In the genomic region with DNA sequence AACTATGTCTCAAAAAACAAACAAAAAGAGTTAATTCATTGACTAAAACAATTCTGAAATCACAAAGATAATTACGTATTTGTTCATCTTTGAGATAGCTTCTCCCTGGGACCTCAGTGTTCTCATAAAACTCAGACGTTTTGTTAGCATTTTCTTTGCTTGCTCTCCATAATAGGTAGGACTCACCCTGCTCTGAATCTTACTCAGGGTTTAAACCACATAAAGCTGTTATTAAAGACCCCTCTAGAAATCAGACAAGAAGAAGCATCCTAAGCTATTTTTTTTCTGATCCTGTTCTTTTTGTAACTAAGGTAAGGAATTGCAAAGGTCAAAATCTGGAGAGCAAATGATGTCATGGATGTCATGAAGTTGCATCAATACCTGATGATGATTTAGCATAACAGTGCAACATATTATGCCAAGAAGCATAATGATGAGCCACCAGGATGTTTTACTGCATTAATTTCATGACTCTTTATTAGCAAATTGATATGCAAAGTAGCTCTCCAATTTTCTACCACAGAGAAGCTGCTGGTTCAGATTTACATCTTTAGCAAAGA, we compare ENCODE assay signal across 1 cellular context.
TF ChIP-seq lines count a peak whose summit lies in the region.

No MANE protein-coding gene starts in this region.

TF ChIP-seq in K562, 482 proteins besides CTCF, POLR2A, EP300 and RAD21 (continued from another document and continues in another):
- TF ChIP-seq VEZF1 (CRISPR knock-in tag; IDR thresholded peaks at IDR 0.05) (0 out of 2 replicates have a peak, but pooled peaks have one; percentile 18), JUND (IDR thresholded peaks at IDR 0.05; ENCODE audit: borderline replicate concordance, low read depth, low read length) (peak; percentile 83), JUND (tag; IDR thresholded peaks at IDR 0.05; ENCODE audit: borderline replicate concordance, low read depth, low read length) (peak; percentile 68; the same call in 2 of the 3 replicates), POU5F1 (IDR thresholded peaks at IDR 0.05; ENCODE audit: borderline replicate concordance, low read depth, low read length, partially characterized antibody) (no peak), STAG1 (CRISPR knock-in tag; IDR thresholded peaks at IDR 0.05; ENCODE audit: borderline replicate concordance) (no peak), CEBPG (CRISPR knock-in tag; IDR thresholded peaks at IDR 0.05) (peak; percentile 90), CEBPG (tag; conservative IDR thresholded peaks at IDR 0.05 in 1 of 2, IDR thresholded peaks at IDR 0.05 in 1 of 2) (peak; percentile 74 to 93), ZNF512 (tag; IDR thresholded peaks at IDR 0.05) (no peak), MEIS2 (IDR thresholded peaks at IDR 0.05; ENCODE audit: partially characterized antibody) (peak; percentile 53), BHLHE40 (IDR thresholded peaks at IDR 0.05; ENCODE audit: low read length) (no peak), SMARCE1 (IDR thresholded peaks at IDR 0.05) (no peak), NONO (IDR thresholded peaks at IDR 0.05; ENCODE audit: low read depth in 2 of 2, low read length in 1 of 2) (no peak), ZNF436 (CRISPR knock-in tag; IDR thresholded peaks at IDR 0.05) (no peak), MCM3 (IDR thresholded peaks at IDR 0.05) (no peak), ZNF316 (IDR thresholded peaks at IDR 0.05) (peak; percentile 71; the same call in 1 of the 2 replicates), HDAC8 (tag; IDR thresholded peaks at IDR 0.05) (peak; percentile 28; the same call in 1 of the 2 replicates), HLTF (IDR thresholded peaks at IDR 0.05) (no peak), ZNF121 (CRISPR knock-in tag; conservative IDR thresholded peaks at IDR 0.05) (no peak), NR2C2 (CRISPR knock-in tag; IDR thresholded peaks at IDR 0.05) (no peak), NR2C2 (tag; IDR thresholded peaks at IDR 0.05) (peak; percentile 66; the same call in 1 of the 2 replicates), ZHX1 (conservative IDR thresholded peaks at IDR 0.05; ENCODE audit: low read length) (no peak), KDM5B (IDR thresholded peaks at IDR 0.05; ENCODE audit: insufficient replicate concordance, low read depth, low read length) (no peak), SMARCA4 (IDR thresholded peaks at IDR 0.05) (peak; percentile 47; the same call in 1 of the 2 replicates), SMAD4 (CRISPR knock-in tag; conservative IDR thresholded peaks at IDR 0.05) (no peak), MAFK (IDR thresholded peaks at IDR 0.05; ENCODE audit: low read length) (peak; percentile 62), CEBPB (tag; IDR thresholded peaks at IDR 0.05) (0 out of 2 replicates have a peak, but pooled peaks have one; percentile 12), FOXA1 (IDR thresholded peaks at IDR 0.05; ENCODE audit: borderline replicate concordance) (no peak), CREBBP (IDR thresholded peaks at IDR 0.05; ENCODE audit: low read depth, low read length) (no peak), ATF2 (CRISPR knock-in tag; IDR thresholded peaks at IDR 0.05) (no peak), ADNP (tag; IDR thresholded peaks at IDR 0.05) (no peak), MTA1 (IDR thresholded peaks at IDR 0.05; ENCODE audit: borderline replicate concordance) (no peak), RNF2 (IDR thresholded peaks at IDR 0.05) (no peak), ARID1B (IDR thresholded peaks at IDR 0.05) (peak; percentile 8; the same call in 1 of the 2 replicates), SIX5 (IDR thresholded peaks at IDR 0.05; ENCODE audit: borderline replicate concordance in 1 of 2, insufficient read depth in 1 of 2, low read depth in 1 of 2, low read length in 2 of 2) (no peak), PRPF4 (IDR thresholded peaks at IDR 0.05; ENCODE audit: insufficient read depth, low read depth, low read length, poor library complexity, severe bottlenecking) (no peak), TCF7L2 (IDR thresholded peaks at IDR 0.05; ENCODE audit: low read depth, low read length) (no peak), NBN (IDR thresholded peaks at IDR 0.05; ENCODE audit: low read depth) (no peak), ESRRA (IDR thresholded peaks at IDR 0.05; ENCODE audit: borderline replicate concordance, low read depth) (peak; percentile 30; the same call in 1 of the 2 replicates), POLR2H (tag; IDR thresholded peaks at IDR 0.05; ENCODE audit: low read depth) (peak; percentile 34; the same call in 1 of the 2 replicates), XRCC4 (IDR thresholded peaks at IDR 0.05; ENCODE audit: extremely low read depth, insufficient read depth, insufficient read length) (no peak), BRCA1 (IDR thresholded peaks at IDR 0.05) (no peak), BRCA1 (CRISPR knock-in tag; IDR thresholded peaks at IDR 0.05) (no peak), EZH2 (IDR thresholded peaks at IDR 0.05; ENCODE audit: borderline replicate concordance, low read depth, low read length) (no peak), SMARCC2 (IDR thresholded peaks at IDR 0.05; ENCODE audit: low read depth) (no peak), NFE2 (IDR thresholded peaks at IDR 0.05; ENCODE audit: low read depth) (peak; percentile 59), LARP7 (IDR thresholded peaks at IDR 0.05) (no peak), ZNF79 (CRISPR knock-in tag; IDR thresholded peaks at IDR 0.05; ENCODE audit: low read depth) (no peak), JUN (IDR thresholded peaks at IDR 0.05; ENCODE audit: borderline replicate concordance, low read depth, low read length) (peak; percentile 90), JUN (CRISPR knock-in tag; IDR thresholded peaks at IDR 0.05; ENCODE audit: borderline replicate concordance) (no peak), NR2C1 (IDR thresholded peaks at IDR 0.05) (no peak), NR2C1 (tag; IDR thresholded peaks at IDR 0.05) (peak; percentile 67), FOXJ3 (CRISPR knock-in tag; IDR thresholded peaks at IDR 0.05) (no peak), NFRKB (IDR thresholded peaks at IDR 0.05; ENCODE audit: low read depth) (peak; percentile 12; the same call in 1 of the 2 replicates), KDM2B (CRISPR knock-in tag; IDR thresholded peaks at IDR 0.05) (no peak)
- TF ChIP-seq, protein P1, sequence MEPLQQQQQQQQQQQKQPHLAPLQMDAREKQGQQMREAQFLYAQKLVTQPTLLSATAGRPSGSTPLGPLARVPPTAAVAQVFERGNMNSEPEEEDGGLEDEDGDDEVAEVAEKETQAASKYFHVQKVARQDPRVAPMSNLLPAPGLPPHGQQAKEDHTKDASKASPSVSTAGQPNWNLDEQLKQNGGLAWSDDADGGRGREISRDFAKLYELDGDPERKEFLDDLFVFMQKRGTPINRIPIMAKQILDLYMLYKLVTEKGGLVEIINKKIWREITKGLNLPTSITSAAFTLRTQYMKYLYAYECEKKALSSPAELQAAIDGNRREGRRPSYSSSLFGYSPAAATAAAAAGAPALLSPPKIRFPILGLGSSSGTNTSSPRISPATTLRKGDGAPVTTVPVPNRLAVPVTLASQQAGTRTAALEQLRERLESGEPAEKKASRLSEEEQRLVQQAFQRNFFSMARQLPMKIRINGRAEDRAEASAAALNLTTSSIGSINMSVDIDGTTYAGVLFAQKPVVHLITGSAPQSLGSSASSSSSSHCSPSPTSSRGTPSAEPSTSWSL (CRISPR knock-in tag; IDR thresholded peaks at IDR 0.05; ENCODE audit: borderline replicate concordance) = no peak
- TF ChIP-seq, protein P2, sequence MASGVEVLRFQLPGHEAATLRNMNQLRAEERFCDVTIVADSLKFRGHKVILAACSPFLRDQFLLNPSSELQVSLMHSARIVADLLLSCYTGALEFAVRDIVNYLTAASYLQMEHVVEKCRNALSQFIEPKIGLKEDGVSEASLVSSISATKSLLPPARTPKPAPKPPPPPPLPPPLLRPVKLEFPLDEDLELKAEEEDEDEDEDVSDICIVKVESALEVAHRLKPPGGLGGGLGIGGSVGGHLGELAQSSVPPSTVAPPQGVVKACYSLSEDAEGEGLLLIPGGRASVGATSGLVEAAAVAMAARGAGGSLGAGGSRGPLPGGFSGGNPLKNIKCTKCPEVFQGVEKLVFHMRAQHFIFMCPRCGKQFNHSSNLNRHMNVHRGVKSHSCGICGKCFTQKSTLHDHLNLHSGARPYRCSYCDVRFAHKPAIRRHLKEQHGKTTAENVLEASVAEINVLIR (CRISPR knock-in tag; IDR thresholded peaks at IDR 0.05) = no peak
- TF ChIP-seq, protein P3, sequence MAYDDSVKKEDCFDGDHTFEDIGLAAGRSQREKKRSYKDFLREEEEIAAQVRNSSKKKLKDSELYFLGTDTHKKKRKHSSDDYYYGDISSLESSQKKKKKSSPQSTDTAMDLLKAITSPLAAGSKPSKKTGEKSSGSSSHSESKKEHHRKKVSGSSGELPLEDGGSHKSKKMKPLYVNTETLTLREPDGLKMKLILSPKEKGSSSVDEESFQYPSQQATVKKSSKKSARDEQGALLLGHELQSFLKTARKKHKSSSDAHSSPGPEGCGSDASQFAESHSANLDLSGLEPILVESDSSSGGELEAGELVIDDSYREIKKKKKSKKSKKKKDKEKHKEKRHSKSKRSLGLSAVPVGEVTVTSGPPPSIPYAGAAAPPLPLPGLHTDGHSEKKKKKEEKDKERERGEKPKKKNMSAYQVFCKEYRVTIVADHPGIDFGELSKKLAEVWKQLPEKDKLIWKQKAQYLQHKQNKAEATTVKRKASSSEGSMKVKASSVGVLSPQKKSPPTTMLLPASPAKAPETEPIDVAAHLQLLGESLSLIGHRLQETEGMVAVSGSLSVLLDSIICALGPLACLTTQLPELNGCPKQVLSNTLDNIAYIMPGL (CRISPR knock-in tag; IDR thresholded peaks at IDR 0.05) = no peak
- TF ChIP-seq, protein P4, sequence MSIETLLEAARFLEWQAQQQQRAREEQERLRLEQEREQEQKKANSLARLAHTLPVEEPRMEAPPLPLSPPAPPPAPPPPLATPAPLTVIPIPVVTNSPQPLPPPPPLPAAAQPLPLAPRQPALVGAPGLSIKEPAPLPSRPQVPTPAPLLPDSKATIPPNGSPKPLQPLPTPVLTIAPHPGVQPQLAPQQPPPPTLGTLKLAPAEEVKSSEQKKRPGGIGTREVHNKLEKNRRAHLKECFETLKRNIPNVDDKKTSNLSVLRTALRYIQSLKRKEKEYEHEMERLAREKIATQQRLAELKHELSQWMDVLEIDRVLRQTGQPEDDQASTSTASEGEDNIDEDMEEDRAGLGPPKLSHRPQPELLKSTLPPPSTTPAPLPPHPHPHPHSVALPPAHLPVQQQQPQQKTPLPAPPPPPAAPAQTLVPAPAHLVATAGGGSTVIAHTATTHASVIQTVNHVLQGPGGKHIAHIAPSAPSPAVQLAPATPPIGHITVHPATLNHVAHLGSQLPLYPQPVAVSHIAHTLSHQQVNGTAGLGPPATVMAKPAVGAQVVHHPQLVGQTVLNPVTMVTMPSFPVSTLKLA (conservative IDR thresholded peaks at IDR 0.05) = no peak
- TF ChIP-seq, protein P5, sequence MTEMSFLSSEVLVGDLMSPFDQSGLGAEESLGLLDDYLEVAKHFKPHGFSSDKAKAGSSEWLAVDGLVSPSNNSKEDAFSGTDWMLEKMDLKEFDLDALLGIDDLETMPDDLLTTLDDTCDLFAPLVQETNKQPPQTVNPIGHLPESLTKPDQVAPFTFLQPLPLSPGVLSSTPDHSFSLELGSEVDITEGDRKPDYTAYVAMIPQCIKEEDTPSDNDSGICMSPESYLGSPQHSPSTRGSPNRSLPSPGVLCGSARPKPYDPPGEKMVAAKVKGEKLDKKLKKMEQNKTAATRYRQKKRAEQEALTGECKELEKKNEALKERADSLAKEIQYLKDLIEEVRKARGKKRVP (CRISPR knock-in tag; IDR thresholded peaks at IDR 0.05) = peak; percentile 23; the same call in 1 of the 2 replicates
